Comparison of ENCODE assay signal across 9 cellular contexts in the genomic region with DNA sequence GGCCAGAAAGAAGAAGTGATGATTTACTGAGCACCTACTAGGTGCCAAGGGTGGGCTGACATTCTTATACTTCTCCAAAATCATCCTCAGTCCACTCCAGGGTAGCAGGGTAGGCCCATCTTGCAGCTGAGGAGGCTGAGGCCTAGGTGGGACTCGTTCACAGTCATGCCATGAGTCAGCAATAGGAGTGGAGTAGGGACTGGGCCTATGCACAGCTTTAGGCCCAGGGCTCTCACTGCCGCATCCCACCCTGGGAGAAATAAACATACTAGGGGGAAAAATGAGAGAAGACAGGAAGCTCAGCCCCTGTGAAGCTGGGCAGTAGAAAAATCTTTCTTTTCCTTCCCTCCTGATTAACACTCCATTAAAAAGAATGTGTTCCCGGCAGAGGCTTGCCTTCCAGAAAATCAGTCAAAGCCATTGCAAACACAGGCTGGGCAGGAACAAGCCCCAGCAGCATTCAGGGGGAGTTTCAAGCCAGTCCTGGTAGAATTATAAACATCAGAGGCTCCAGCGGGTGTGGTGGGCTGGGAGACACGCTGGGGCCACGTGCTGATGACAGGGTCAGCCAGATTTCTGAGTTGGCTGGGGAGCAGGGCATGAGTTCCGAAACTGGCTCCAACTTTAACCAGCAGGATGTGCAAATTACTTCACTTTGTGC. TPM values are rescaled to one million over a fixed set of nuclear protein-coding genes. Genes with fewer than 3 reads are reported as not detected.
DNase-seq lines count a peak whose midpoint lies in the region; ATAC-seq, FAIRE-seq and TF ChIP-seq lines count a peak whose summit lies in the region.
"Had no signal": no experiment of that assay in that cellular context is flagged by ENCODE, and none has a peak within 500 bp of the region (broad histone marks: within the 10 kb centered on the region; RNA-seq: fewer than 3 reads in every experiment).

No MANE protein-coding gene starts in this region.

- H3K9me3 Mint-ChIP-seq in activated T-cell treated with anti-CD3 and anti-CD28 coated beads, Interleukin-2, amount 50 U/mL, for 72 hours: no peaks in the 10 kb centered on the region

- H3K36me3 ChIP-seq in bronchial epithelial cell (ENCODE audit: control insufficient read depth, insufficient read depth, low read length): no peaks in the 10 kb centered on the region
- H3K36me3 ChIP-seq in spleen: no peaks in the 10 kb centered on the region

- TF ChIP-seq CTCF in bronchial epithelial cell (IDR thresholded peaks at IDR 0.05; ENCODE audit: insufficient read depth, low read length, severe bottlenecking) (no peak), spleen (IDR thresholded peaks at IDR 0.05 in 8 of 11, conservative IDR thresholded peaks at IDR 0.05 in 3 of 11) (no peak)

- 42 to 60% (median 44%) methylated on average over 7 of the region's 7 CpGs for WGBS in spleen, 5 donors

- H3K4me1 ChIP-seq in spleen: peaks cover 0 to 38% (median 3%) of the 10 kb centered on the region in 6 donors

- H3K27me3 ChIP-seq in bronchial epithelial cell (ENCODE audit: control insufficient read depth, insufficient read depth, low read length): no peaks in the 10 kb centered on the region
- H3K27me3 ChIP-seq in layer of hippocampus (ENCODE audit: control insufficient read depth, insufficient read depth, low read length): peaks cover 7% of the 10 kb centered on the region
- H3K27me3 ChIP-seq in spleen (replicated peaks in 1 of 7): peaks cover 0 to 33% (median 0%) of the 10 kb centered on the region in 7 donors

- H3K27ac ChIP-seq in layer of hippocampus (ENCODE audit: low read depth, low read length): peak overlapping the region; percentile 87
- H3K27ac ChIP-seq in spleen: peak overlapping the region; percentile 54 to 85 (median 80)

- FAIRE-seq in H54 (lab: Jason Lieb, UNC) (no peak), bronchial epithelial cell (lab: Jason Lieb, UNC) (no peak)
- FAIRE-seq: islet of Langerhans had no signal

- no peak for ATAC-seq in activated T-cell treated with anti-CD3 and anti-CD28 coated beads, Interleukin-2, amount 50 U/mL, for 72 hours (replicated peaks in 1 of 2)

- DNase-seq in H54 (ENCODE audit: insufficient read length, low spot score) (peak; percentile 29), bronchial epithelial cell (ENCODE audit: low read depth) (peak; percentile 18), spleen (peak; percentile 76), NCI-H345 (lab: John Stamatoyannopoulos, UW) (no peak), DMS79 (lab: John Stamatoyannopoulos, UW) (no peak)
- no peak for DNase-seq in stimulated activated CD4-positive, alpha-beta T cell treated with anti-CD3 and anti-CD28 coated beads, Interleukin-15, amount 100 ng/mL, for 24 hours
- no peak for DNase-seq in activated T-cell treated with anti-CD3 and anti-CD28 coated beads, Interleukin-2, amount 50 U/mL, for 72 hours

- TF ChIP-seq POLR2A in H54 (IDR thresholded peaks at IDR 0.05; ENCODE audit: low read depth, low read length) (no peak), spleen (IDR thresholded peaks at IDR 0.05) (no peak)

- no peak overlapping the region for H3K4me3 Mint-ChIP-seq in activated T-cell treated with anti-CD3 and anti-CD28 coated beads, Interleukin-2, amount 50 U/mL, for 72 hours

- intact Hi-C loops in spleen (cut with DNase I; ENCODE audit: low total_unique reads): loop anchor here (10.0 kb wide), 1 partner anchor 74 kb away; no protein-coding TSS in a partner anchor

- no peaks in the 10 kb centered on the region for H3K9me3 ChIP-seq in spleen

- no peaks in the 10 kb centered on the region for H3K36me3 Mint-ChIP-seq in activated T-cell treated with anti-CD3 and anti-CD28 coated beads, Interleukin-2, amount 50 U/mL, for 72 hours (ENCODE audit: insufficient read depth in 2 of 2)

- peaks cover 6% of the 10 kb centered on the region for H3K27me3 Mint-ChIP-seq in activated T-cell treated with anti-CD3 and anti-CD28 coated beads, Interleukin-2, amount 50 U/mL, for 72 hours (ENCODE audit: low read depth)

- H3K4me3 ChIP-seq in bronchial epithelial cell (ENCODE audit: low read depth, low read length) (no peak overlapping the region), spleen (peak overlapping the region; percentile 33 to 73 (median 48))

- H3K4me1 Mint-ChIP-seq in activated T-cell treated with anti-CD3 and anti-CD28 coated beads, Interleukin-2, amount 50 U/mL, for 72 hours (ENCODE audit: low read depth): no peaks in the 10 kb centered on the region

- no peak overlapping the region for H3K27ac Mint-ChIP-seq in activated T-cell treated with anti-CD3 and anti-CD28 coated beads, Interleukin-2, amount 50 U/mL, for 72 hours

RNA-seq across cellular contexts. Expression of a gene that starts 1.8 kb away (rescaled TPM):
- 0.26 and 2.4 TPM in 2 replicates for total RNA-seq in bronchial epithelial cell
- total RNA-seq in spleen: 100 to 1,000 TPM in 1 of 7 donors, 10 to 100 TPM in 6; 38.3 to 109 (median 56.8) TPM
- 10 to 100 TPM; 14.1 to 44.7 (median 22.2) TPM for polyA plus RNA-seq in spleen
- not detected for total RNA-seq in activated T-cell treated with anti-CD3 and anti-CD28 coated beads, Interleukin-2, amount 50 U/mL, for 72 hours

Comparison
In these comparisons a context has a peak if more than half of its experiments do, and no peak if none do; other contexts are left out.
1. DNase-seq: peak in H54 (single experiment), bronchial epithelial cell (single experiment) and spleen (single experiment); none in NCI-H345 (single experiment), DMS79 (single experiment), stimulated activated CD4-positive, alpha-beta T cell treated with anti-CD3 and anti-CD28 coated beads, Interleukin-15, amount 100 ng/mL, for 24 hours (single experiment) and activated T-cell treated with anti-CD3 and anti-CD28 coated beads, Interleukin-2, amount 50 U/mL, for 72 hours (0 of 2).
2. RNA of a gene that starts 1.8 kb away (total RNA-seq): 38.3 to 109 TPM in spleen; 0.26 to 2.4 TPM in bronchial epithelial cell and not detected in activated T-cell treated with anti-CD3 and anti-CD28 coated beads, Interleukin-2, amount 50 U/mL, for 72 hours; every median in the first group is over 10 times any median in the second.